ENCODE assay signal across 14 cellular contexts in the genomic region with DNA sequence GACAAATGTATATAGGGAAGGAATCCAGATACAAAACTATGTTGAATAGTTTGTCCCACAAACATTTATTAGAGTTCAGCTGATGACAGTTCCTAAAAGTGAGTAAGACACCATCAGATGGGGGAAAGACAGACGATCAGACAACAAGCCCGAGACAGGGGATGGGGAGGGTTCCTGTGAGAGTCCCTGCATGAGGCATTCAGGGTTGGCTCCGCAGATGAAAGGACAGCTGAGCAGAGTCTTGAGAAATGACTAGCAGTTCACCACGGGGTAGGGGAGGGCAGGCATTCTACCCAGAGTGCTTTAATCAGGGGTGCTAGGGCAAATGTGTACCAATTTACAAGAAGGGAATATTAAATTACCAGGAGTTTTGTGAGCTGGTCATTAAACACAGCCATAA. TPM values are rescaled to one million over a fixed set of nuclear protein-coding genes. Genes with fewer than 3 reads are reported as not detected.
DNase-seq lines count a peak whose midpoint lies in the region; ATAC-seq lines count a peak whose summit lies in the region.
"Had no signal": no experiment of that assay in that cellular context is flagged by ENCODE, and none has a peak within 500 bp of the region (broad histone marks: within the 10 kb centered on the region; RNA-seq: fewer than 3 reads in every experiment).

No MANE protein-coding gene starts in this region.

- DNase-seq in T-helper 17 cell (no peak), myocyte (ENCODE audit: low read depth) (peak; percentile 71), DMS53 (lab: John Stamatoyannopoulos, UW) (no peak), NCI-H1436 treated with DMSO at 0.1 percent for 48 hours (lab: John Stamatoyannopoulos, UW) (no peak), amygdala (lab: John Stamatoyannopoulos, UW) (no peak)
- peak; percentile 38 to 44 for DNase-seq in activated T-cell treated with anti-CD3 and anti-CD28 coated beads, Interleukin-2, amount 50 U/mL, for 48 hours
- peak; percentile 32 for DNase-seq in stimulated activated CD8-positive, alpha-beta memory T cell treated with anti-CD3 and anti-CD28 coated beads, Interleukin-4, amount 100 ng/mL, for 48 hours
- DNase-seq: Caco-2, colonic mucosa, foreskin fibroblast, NCI-H526 had no signal

- peaks cover 18% of the 10 kb centered on the region for H3K4me1 Mint-ChIP-seq in T-helper 17 cell

- ATAC-seq in T-helper 17 cell (peak; percentile 74), HG03045 (IDR thresholded peaks at IDR 0.05; ENCODE audit: unreplicated experiment) (no peak)

- H3K36me3 Mint-ChIP-seq in T-helper 17 cell (ENCODE audit: low read depth), result peaks cover 2% of the 10 kb centered on the region

- no peaks in the 10 kb centered on the region for H3K9me3 ChIP-seq in T-helper 17 cell (ENCODE audit: control insufficient read depth, low read length, poor library complexity, severe bottlenecking)
- H3K9me3 ChIP-seq: Caco-2, colonic mucosa, SJSA1 had no signal

- H3K27ac Mint-ChIP-seq in T-helper 17 cell, result no peak overlapping the region

- H3K27me3 Mint-ChIP-seq in T-helper 17 cell, result no peaks in the 10 kb centered on the region

- no peak overlapping the region for H3K4me3 Mint-ChIP-seq in T-helper 17 cell
- H3K4me3 Mint-ChIP-seq: neural crest cell had no signal

RNA-seq across cellular contexts. Expression of a gene that starts 28.0 kb away (rescaled TPM):
- total RNA-seq in T-helper 17 cell (under 1 TPM in 1 of 2 donors, not detected in 1; 0.05 TPM), myocyte (0.05 and 0.19 TPM in 2 replicates)
- 0.52 TPM for polyA plus RNA-seq in myocyte (2012)
- total RNA-seq: neural crest cell, SJSA1 had no signal

Comparison
In these comparisons a context has a peak if more than half of its experiments do, and no peak if none do; other contexts are left out.
1. DNase-seq: peak in activated T-cell treated with anti-CD3 and anti-CD28 coated beads, Interleukin-2, amount 50 U/mL, for 48 hours (2 of 2), myocyte (single experiment) and stimulated activated CD8-positive, alpha-beta memory T cell treated with anti-CD3 and anti-CD28 coated beads, Interleukin-4, amount 100 ng/mL, for 48 hours (single experiment); none in T-helper 17 cell (0 of 3), DMS53 (single experiment), NCI-H1436 treated with DMSO at 0.1 percent for 48 hours (single experiment) and amygdala (0 of 56).